Comparison of ENCODE assay signal across 13 cellular contexts in the genomic region with DNA sequence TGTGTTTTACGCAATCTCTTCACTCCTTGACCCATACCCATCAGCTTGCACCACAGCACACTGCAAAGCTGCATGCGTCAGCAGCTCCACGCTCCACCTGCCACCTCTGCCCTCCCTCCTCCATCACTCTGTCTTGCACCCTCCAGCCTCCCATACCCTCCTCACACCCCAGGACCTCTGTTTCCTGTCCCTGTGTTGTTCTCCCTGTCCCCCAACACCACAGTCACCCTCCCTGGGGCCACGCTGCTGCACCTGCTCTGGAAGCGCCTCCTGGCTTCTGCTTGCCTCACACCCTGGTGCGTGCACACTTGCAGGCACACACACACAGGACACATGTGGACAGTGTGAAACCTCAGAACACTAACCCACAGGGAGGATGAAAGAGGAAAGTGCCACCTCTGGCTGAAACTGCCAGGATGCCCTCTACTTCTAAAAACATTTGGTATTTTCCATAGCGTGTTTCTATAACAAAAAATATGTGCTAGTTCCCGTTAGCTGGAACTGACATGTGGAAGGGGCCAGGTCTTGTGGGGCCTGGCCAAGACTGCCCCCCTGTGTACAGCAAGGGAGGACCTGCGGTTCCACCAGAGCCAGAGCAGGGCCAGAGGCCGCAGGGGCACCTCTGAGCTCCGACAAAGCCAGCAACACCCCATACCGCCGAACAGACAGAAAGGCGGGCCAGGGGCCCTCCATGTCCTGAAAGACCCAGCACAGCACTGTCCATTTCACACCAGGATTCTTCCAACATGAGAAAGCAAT. TPM values are rescaled to one million over a fixed set of nuclear protein-coding genes. Genes with fewer than 3 reads are reported as not detected.
DNase-seq lines count a peak whose midpoint lies in the region; ATAC-seq, FAIRE-seq and TF ChIP-seq lines count a peak whose summit lies in the region.
"Had no signal": no experiment of that assay in that cellular context is flagged by ENCODE, and none has a peak within 500 bp of the region (broad histone marks: within the 10 kb centered on the region; RNA-seq: fewer than 3 reads in every experiment).

No MANE protein-coding gene starts in this region.

- peaks cover 8% of the 10 kb centered on the region for H3K79me1 ChIP-seq in H1 (ENCODE audit: low read depth, low read length)

- CTCF ChIA-PET in activated naive CD4-positive, alpha-beta T cell treated with anti-CD3 and anti-CD28 coated beads, Interleukin-2, amount 10 ng/mL, durations not matched to agents 7 days and 5 days (lab: Charles Lee) = interaction anchor here (0.7 to 1.5 kb wide), 2 partner anchors 11 to 61 kb away, joined by 3 to 4 read pairs; no protein-coding TSS in a partner anchor
- CTCF ChIA-PET in activated naive CD4-positive, alpha-beta T cell treated with anti-CD3 and anti-CD28 coated beads for 36 hours (lab: Charles Lee) = no interaction called here
- CTCF ChIA-PET in H1 (lab: Charles Lee; ENCODE audit: partially characterized antibody) = interaction anchor here (0.5 to 3.9 kb wide), 21 partner anchors 9 to 1555 kb away, joined by 3 to 12 read pairs (median 4); no protein-coding TSS in a partner anchor

- intact Hi-C loops in activated naive CD4-positive, alpha-beta T cell treated with anti-CD3 and anti-CD28 coated beads for 36 hours (cut with micrococcal nuclease) = no loop called here
- intact Hi-C loops in aorta (cut with DNase I) = no loop called here
- intact Hi-C loops in posterior cingulate gyrus (cut with DNase I) = no loop called here

- no peaks in the 10 kb centered on the region for H3K27me3 Mint-ChIP-seq in activated naive CD4-positive, alpha-beta T cell treated with anti-CD3 and anti-CD28 coated beads, Interleukin-2, amount 10 ng/mL, durations not matched to agents 7 days and 5 days
- no peaks in the 10 kb centered on the region for H3K27me3 Mint-ChIP-seq in activated naive CD4-positive, alpha-beta T cell treated with anti-CD3 and anti-CD28 coated beads for 36 hours (ENCODE audit: low read depth)

- no peak for TF ChIP-seq POLR2A in H1 (IDR thresholded peaks at IDR 0.05; ENCODE audit: control extremely low read depth in 1 of 2, low read depth in 2 of 2, low read length in 2 of 2)

- H3K23ac ChIP-seq in H1 (ENCODE audit: insufficient read length) = no peak overlapping the region

- H3K9me3 ChIP-seq in SJCRH30 (replicated peaks) (no peaks in the 10 kb centered on the region), H1 (ENCODE audit: insufficient read depth in 2 of 2, low read depth in 1 of 2, low read length in 1 of 2) (no peaks in the 10 kb centered on the region), aorta (ENCODE audit: control insufficient read depth, low read length) (no peaks in the 10 kb centered on the region)

- H3K27me3 ChIP-seq in SJCRH30 (no peaks in the 10 kb centered on the region), H1 (replicated peaks in 1 of 4; ENCODE audit: control insufficient read depth in 3 of 4, extremely low read depth in 1 of 4, insufficient read depth in 3 of 4, low read length in 3 of 4) (no peaks in the 10 kb centered on the region), aorta (ENCODE audit: control insufficient read depth in 1 of 2, insufficient read depth in 2 of 2, low read length in 1 of 2) (no peaks in the 10 kb centered on the region)

- peak; percentile 27 to 42 (median 41); a peak in 3 of 4 replicates for TF ChIP-seq CTCF in H1 (IDR thresholded peaks at IDR 0.05; ENCODE audit: control extremely low read depth in 1 of 3, insufficient read depth in 1 of 3, low read depth in 1 of 3, low read length in 3 of 3)

- no peak overlapping the region for H3K4me3 Mint-ChIP-seq in activated naive CD4-positive, alpha-beta T cell treated with anti-CD3 and anti-CD28 coated beads, Interleukin-2, amount 10 ng/mL, durations not matched to agents 7 days and 5 days
- H3K4me3 Mint-ChIP-seq in activated naive CD4-positive, alpha-beta T cell treated with anti-CD3 and anti-CD28 coated beads for 36 hours = no peak overlapping the region
- H3K4me3 Mint-ChIP-seq in stimulated activated effector memory CD8-positive, alpha-beta T cell treated with anti-CD3 and anti-CD28 coated beads, Interleukin-12 subunit alpha, Interleukin-12 subunit beta, amount 100 ng/mL, for 72 hours = peak overlapping the region; percentile 56

- H3K56ac ChIP-seq in H1 (replicated peaks; ENCODE audit: insufficient read length, low read depth, low read length) = no peak overlapping the region

- no peaks in the 10 kb centered on the region for H3K9me3 Mint-ChIP-seq in activated naive CD4-positive, alpha-beta T cell treated with anti-CD3 and anti-CD28 coated beads, Interleukin-2, amount 10 ng/mL, durations not matched to agents 7 days and 5 days
- H3K9me3 Mint-ChIP-seq in activated naive CD4-positive, alpha-beta T cell treated with anti-CD3 and anti-CD28 coated beads for 36 hours = no peaks in the 10 kb centered on the region
- H3K9me3 Mint-ChIP-seq in stimulated activated effector memory CD8-positive, alpha-beta T cell treated with anti-CD3 and anti-CD28 coated beads, Interleukin-12 subunit alpha, Interleukin-12 subunit beta, amount 100 ng/mL, for 72 hours = no peaks in the 10 kb centered on the region

- no peak overlapping the region for H2BK12ac ChIP-seq in H1 (ENCODE audit: low read depth, low read length)

- H3K4me3 ChIP-seq in SJCRH30 (no peak overlapping the region), H1 (ENCODE audit: extremely low read depth in 1 of 4, insufficient read depth in 2 of 4, low read depth in 3 of 4, low read length in 4 of 4) (no peak overlapping the region), aorta (ENCODE audit: low read length in 2 of 2) (no peak overlapping the region)

- peaks cover 0 to 23% of the 10 kb centered on the region in 2 experiments; a peak in 2 of 4 replicates for H3K79me2 ChIP-seq in H1 (ENCODE audit: control insufficient read depth in 1 of 2, insufficient read depth in 2 of 2, low read length in 2 of 2)

- peak overlapping the region; percentile 28; the same call in 1 of the 2 replicates for H4K8ac ChIP-seq in H1 (ENCODE audit: extremely low read depth, insufficient read depth, low read length)

- H3K9ac ChIP-seq in H1 (replicated peaks in 1 of 4; ENCODE audit: extremely low read depth in 1 of 4, low read depth in 3 of 4, low read length in 3 of 4) = no peak overlapping the region

- H3K36me3 ChIP-seq in SJCRH30 = no peaks in the 10 kb centered on the region
- H3K36me3 ChIP-seq in H1 (ENCODE audit: control insufficient read depth in 2 of 4, insufficient read depth in 4 of 4, low read length in 3 of 4) = no peaks in the 10 kb centered on the region
- H3K36me3 ChIP-seq in aorta (ENCODE audit: control insufficient read depth in 1 of 2, insufficient read depth in 2 of 2, low read length in 1 of 2) = no peaks in the 10 kb centered on the region

- no peak overlapping the region for H4K91ac ChIP-seq in H1 (replicated peaks; ENCODE audit: insufficient read length, low read length)

- H2BK5ac ChIP-seq in H1 (ENCODE audit: low read depth, low read length) = peak overlapping the region; percentile 52; the same call in 1 of the 2 replicates

- no peak overlapping the region for H4K5ac ChIP-seq in H1 (ENCODE audit: insufficient read length, low read depth, low read length)

- H3K27ac Mint-ChIP-seq in activated naive CD4-positive, alpha-beta T cell treated with anti-CD3 and anti-CD28 coated beads, Interleukin-2, amount 10 ng/mL, durations not matched to agents 7 days and 5 days = peak overlapping the region; percentile 49
- H3K27ac Mint-ChIP-seq in activated naive CD4-positive, alpha-beta T cell treated with anti-CD3 and anti-CD28 coated beads for 36 hours = no peak overlapping the region
- peak overlapping the region; percentile 74 for H3K27ac Mint-ChIP-seq in stimulated activated effector memory CD8-positive, alpha-beta T cell treated with anti-CD3 and anti-CD28 coated beads, Interleukin-12 subunit alpha, Interleukin-12 subunit beta, amount 100 ng/mL, for 72 hours

- no peak overlapping the region for H2BK15ac ChIP-seq in H1 (ENCODE audit: low read length)

- H3K27ac ChIP-seq in SJCRH30 (no peak overlapping the region), H1 (ENCODE audit: low read depth, low read length) (no peak overlapping the region), aorta (ENCODE audit: low read depth in 1 of 2, low read length in 2 of 2) (no peak overlapping the region)

- H2AFZ ChIP-seq in H1 (ENCODE audit: low read length) = no peak overlapping the region

- WGBS in H1 (ENCODE audit: extremely low coverage in 1 of 2, insufficient coverage in 1 of 2, insufficient read length in 1 of 2, insufficient replicate concordance in 2 of 2, low coverage in 1 of 2, low lambda C conversion rate in 2 of 2, missing lambda C conversion rate in 1 of 2), 2 experiments = 84% methylated on average over 14 of the region's 14 CpGs; no CpG with 5 or more reads in 1 of the 2 experiments
- 71 to 80% methylated on average over 14 of the region's 14 CpGs for WGBS in aorta, 2 donors

- 0 out of 2 replicates have a peak overlapping the region, but pooled peaks have one; percentile 65 for H2AK5ac ChIP-seq in H1 (ENCODE audit: low read depth, low read length)

- no peak overlapping the region for H3K4me2 ChIP-seq in H1 (ENCODE audit: insufficient read depth in 1 of 2, low read depth in 2 of 2, low read length in 2 of 2)

- no peak for TF ChIP-seq EP300 in H1 (IDR thresholded peaks at IDR 0.05; ENCODE audit: borderline replicate concordance in 1 of 2, low read depth in 2 of 2, low read length in 2 of 2)

- H3K4me1 ChIP-seq in SJCRH30 (no peaks in the 10 kb centered on the region), H1 (replicated peaks in 1 of 4; ENCODE audit: control insufficient read depth in 3 of 4, insufficient read depth in 4 of 4, low read length in 3 of 4) (0 out of 7 replicates have a peak, but pooled peaks cover 0 to 2% (median 0%) of the 10 kb centered on the region in 4 experiments), aorta (ENCODE audit: control insufficient read depth in 1 of 2, insufficient read depth in 2 of 2, low read length in 2 of 2) (no peaks in the 10 kb centered on the region)

- POLR2A ChIA-PET in H1 (lab: Charles Lee; ENCODE audit: partially characterized antibody) = no interaction called here

- peak; percentile 52 for ATAC-seq in stimulated activated effector memory CD8-positive, alpha-beta T cell treated with anti-CD3 and anti-CD28 coated beads, Interleukin-12 subunit alpha, Interleukin-12 subunit beta, amount 100 ng/mL, for 72 hours
- ATAC-seq in aorta (ENCODE audit: low FRiP score) (no peak), GM21360 (IDR thresholded peaks at IDR 0.05; ENCODE audit: unreplicated experiment) (no peak)
- ATAC-seq: left cardiac atrium had no signal

- no peaks in the 10 kb centered on the region for H3K23me2 ChIP-seq in H1 (ENCODE audit: low read depth, low read length)

- 0 out of 2 replicates have a peak overlapping the region, but pooled peaks have one; percentile 18 for H2BK20ac ChIP-seq in H1 (ENCODE audit: low read length)

- peaks cover 52% of the 10 kb centered on the region for H3K4me1 Mint-ChIP-seq in activated naive CD4-positive, alpha-beta T cell treated with anti-CD3 and anti-CD28 coated beads, Interleukin-2, amount 10 ng/mL, durations not matched to agents 7 days and 5 days
- peaks cover 36% of the 10 kb centered on the region for H3K4me1 Mint-ChIP-seq in activated naive CD4-positive, alpha-beta T cell treated with anti-CD3 and anti-CD28 coated beads for 36 hours (ENCODE audit: low read depth)
- peaks cover 64% of the 10 kb centered on the region for H3K4me1 Mint-ChIP-seq in stimulated activated effector memory CD8-positive, alpha-beta T cell treated with anti-CD3 and anti-CD28 coated beads, Interleukin-12 subunit alpha, Interleukin-12 subunit beta, amount 100 ng/mL, for 72 hours

- H2BK120ac ChIP-seq in H1 (replicated peaks; ENCODE audit: low read depth, low read length) = no peak overlapping the region

- H3K4ac ChIP-seq in H1 (replicated peaks; ENCODE audit: insufficient read length, low read depth, low read length) = no peak overlapping the region

- no peak overlapping the region for H3K14ac ChIP-seq in H1 (ENCODE audit: insufficient read length)

- FAIRE-seq in H1 (lab: Jason Lieb, UNC) = no peak

- peaks cover 4 to 26% of the 10 kb centered on the region in 2 experiments for H4K20me1 ChIP-seq in H1 (replicated peaks in 1 of 2; ENCODE audit: control insufficient read depth in 1 of 2, insufficient read depth in 2 of 2, low read length in 2 of 2)

- no peak overlapping the region for H3K18ac ChIP-seq in H1 (ENCODE audit: extremely low read depth, low read length)

- H3K36me3 Mint-ChIP-seq in activated naive CD4-positive, alpha-beta T cell treated with anti-CD3 and anti-CD28 coated beads, Interleukin-2, amount 10 ng/mL, durations not matched to agents 7 days and 5 days = peaks cover 3% of the 10 kb centered on the region
- H3K36me3 Mint-ChIP-seq in activated naive CD4-positive, alpha-beta T cell treated with anti-CD3 and anti-CD28 coated beads for 36 hours (ENCODE audit: low read depth) = no peaks in the 10 kb centered on the region
- H3K36me3 Mint-ChIP-seq in stimulated activated effector memory CD8-positive, alpha-beta T cell treated with anti-CD3 and anti-CD28 coated beads, Interleukin-12 subunit alpha, Interleukin-12 subunit beta, amount 100 ng/mL, for 72 hours = peaks cover 8% of the 10 kb centered on the region

- peak; percentile 41 to 53 for TF ChIP-seq RAD21 in H1 (IDR thresholded peaks at IDR 0.05 in 1 of 2, conservative IDR thresholded peaks at IDR 0.05 in 1 of 2; ENCODE audit: low read depth in 2 of 2, low read length in 2 of 2)

- DNase-seq in activated naive CD4-positive, alpha-beta T cell treated with anti-CD3 and anti-CD28 coated beads, Interleukin-2, amount 10 ng/mL, durations not matched to agents 7 days and 5 days = no peak
- DNase-seq in activated naive CD4-positive, alpha-beta T cell treated with anti-CD3 and anti-CD28 coated beads for 36 hours = no peak
- DNase-seq in SJCRH30 = peak; percentile 36 to 38
- no peak for DNase-seq in H1 (ENCODE audit: low read depth in 1 of 2, low spot score in 2 of 2)
- DNase-seq in stimulated activated effector memory CD8-positive, alpha-beta T cell treated with anti-CD3 and anti-CD28 coated beads, Interleukin-12 subunit alpha, Interleukin-12 subunit beta, amount 100 ng/mL, for 72 hours (ENCODE audit: low spot score in 2 of 2) = no peak
- no peak for DNase-seq in aorta
- DNase-seq in posterior cingulate gyrus = no peak
- DNase-seq: activated naive CD4-positive, alpha-beta T cell treated with anti-CD3 and anti-CD28 coated beads, Interleukin-2, amount 50 U/mL, for 16 hours; foreskin melanocyte; left cardiac atrium; NCI-H69; SHP77 treated with DMSO at 0.1 percent for 48 hours had no signal

RNA-seq across cellular contexts. Expression of a gene that starts 10.0 kb away (rescaled TPM):
- total RNA-seq in activated naive CD4-positive, alpha-beta T cell treated with anti-CD3 and anti-CD28 coated beads for 36 hours = 10 to 100 TPM; 20.6 to 23.4 TPM
- 29.3 and 31.4 TPM in 2 replicates for total RNA-seq in SJCRH30 (2014; rRNA removed; shearing (Covaris generic))
- 18.3 and 18.5 TPM in 2 replicates for total RNA-seq in H1 (2021; fragmentation: NEBNext Ultra II Directional; extraction: Animal tissue kit (Norgen Biotek cat#: 25700))
- polyA plus RNA-seq in H1 (2011; rRNA removed) (7.7 and 12.5 TPM in 2 replicates), aorta (10 to 100 TPM in 1 of 2 donors, 1 to 10 TPM in 1; 7.1 to 34.1 TPM)
- polyA plus RNA-seq in H1 (2011; cell fraction: cytosol; rRNA removed) = 11.1 TPM
- polyA plus RNA-seq in H1 (2011; cell fraction: nucleus; rRNA removed) = 32.8 TPM
- 11.4 to 15.6 TPM (median 13.1 TPM) in 4 replicates for polyA plus RNA-seq in H1 (2012, experiment 1 of 2)
- 7.8 TPM for polyA plus RNA-seq in H1 (2012, experiment 2 of 2)
- 9.6 TPM for polyA plus RNA-seq in H1 (2013, experiment 1 of 2)
- 8.4 TPM for polyA plus RNA-seq in H1 (2013, experiment 2 of 2)
- polyA minus RNA-seq in H1 (2011; rRNA and poly(A)+ RNA removed) = 10.3 and 11.4 TPM in 2 replicates
- 15.4 TPM for polyA minus RNA-seq in H1 (2011; cell fraction: cytosol; rRNA and poly(A)+ RNA removed)
- 35.1 TPM for polyA minus RNA-seq in H1 (2011; cell fraction: nucleus; rRNA and poly(A)+ RNA removed)
- 10 to 100 TPM; 25.2 to 44.3 TPM for total RNA-seq in aorta

RNA-seq across cellular contexts. Expression of a gene that starts 23.8 kb away (rescaled TPM):
- total RNA-seq in activated naive CD4-positive, alpha-beta T cell treated with anti-CD3 and anti-CD28 coated beads for 36 hours = 10 to 100 TPM; 25.1 to 29.6 TPM
- total RNA-seq in SJCRH30 (2014; rRNA removed; shearing (Covaris generic)) = 33.4 and 43.4 TPM in 2 replicates
- total RNA-seq in H1 (2021; fragmentation: NEBNext Ultra II Directional; extraction: Animal tissue kit (Norgen Biotek cat#: 25700)) = 62.3 and 62.8 TPM in 2 replicates
- polyA plus RNA-seq in H1 (2011; rRNA removed) = 38.0 and 65.4 TPM in 2 replicates
- 57.3 TPM for polyA plus RNA-seq in H1 (2011; cell fraction: cytosol; rRNA removed)
- polyA plus RNA-seq in H1 (2011; cell fraction: nucleus; rRNA removed) = 306 TPM
- polyA plus RNA-seq in H1 (2012, experiment 1 of 2) = 54.5 to 72.8 TPM (median 68.7 TPM) in 4 replicates
- 42.3 TPM for polyA plus RNA-seq in H1 (2012, experiment 2 of 2)
- 35.8 TPM for polyA plus RNA-seq in H1 (2013, experiment 1 of 2)
- 33.2 TPM for polyA plus RNA-seq in H1 (2013, experiment 2 of 2)
- 28.2 and 33.0 TPM in 2 replicates for polyA minus RNA-seq in H1 (2011; rRNA and poly(A)+ RNA removed)
- 49.0 TPM for polyA minus RNA-seq in H1 (2011; cell fraction: cytosol; rRNA and poly(A)+ RNA removed)
- 88.7 TPM for polyA minus RNA-seq in H1 (2011; cell fraction: nucleus; rRNA and poly(A)+ RNA removed)
- total RNA-seq in aorta = 10 to 100 TPM; 71.3 to 98.5 TPM
- polyA plus RNA-seq in aorta = 100 to 1,000 TPM in 1 of 2 donors, 10 to 100 TPM in 1; 17.2 to 140 TPM

RNA-seq across cellular contexts. Expression of a gene that starts 42.4 kb away (rescaled TPM):
- total RNA-seq in activated naive CD4-positive, alpha-beta T cell treated with anti-CD3 and anti-CD28 coated beads for 36 hours = 10 to 100 TPM; 24.6 to 25.6 TPM
- not detected in 2 replicates for total RNA-seq in SJCRH30 (2014; rRNA removed; shearing (Covaris generic))
- total RNA-seq in H1 (2021; fragmentation: NEBNext Ultra II Directional; extraction: Animal tissue kit (Norgen Biotek cat#: 25700)) = 10.2 and 11.6 TPM in 2 replicates
- 9.8 and 10.1 TPM in 2 replicates for polyA plus RNA-seq in H1 (2011; rRNA removed)
- 9.4 TPM for polyA plus RNA-seq in H1 (2011; cell fraction: cytosol; rRNA removed)
- polyA plus RNA-seq in H1 (2011; cell fraction: nucleus; rRNA removed) = 16.1 TPM
- 7.2 to 14.6 TPM (median 12.4 TPM) in 4 replicates for polyA plus RNA-seq in H1 (2012, experiment 1 of 2)
- polyA plus RNA-seq in H1 (2012, experiment 2 of 2) = 13.7 TPM
- 8.8 TPM for polyA plus RNA-seq in H1 (2013, experiment 1 of 2)
- polyA plus RNA-seq in H1 (2013, experiment 2 of 2) = 8.2 TPM
- 5.8 and 7.9 TPM in 2 replicates for polyA minus RNA-seq in H1 (2011; rRNA and poly(A)+ RNA removed)
- polyA minus RNA-seq in H1 (2011; cell fraction: cytosol; rRNA and poly(A)+ RNA removed) = 5.8 TPM
- polyA minus RNA-seq in H1 (2011; cell fraction: nucleus; rRNA and poly(A)+ RNA removed) = 4.4 TPM
- 10 to 100 TPM; 39.1 to 40.4 TPM for total RNA-seq in aorta
- 10 to 100 TPM; 45.2 to 99.4 TPM for polyA plus RNA-seq in aorta

Comparison
In these comparisons a context has a peak if more than half of its experiments do, and no peak if none do; other contexts are left out.
1. DNase-seq: peak in SJCRH30 (2 of 2); none in activated naive CD4-positive, alpha-beta T cell treated with anti-CD3 and anti-CD28 coated beads, Interleukin-2, amount 10 ng/mL, durations not matched to agents 7 days and 5 days (single experiment), activated naive CD4-positive, alpha-beta T cell treated with anti-CD3 and anti-CD28 coated beads for 36 hours (single experiment), H1 (0 of 2), stimulated activated effector memory CD8-positive, alpha-beta T cell treated with anti-CD3 and anti-CD28 coated beads, Interleukin-12 subunit alpha, Interleukin-12 subunit beta, amount 100 ng/mL, for 72 hours (0 of 2), aorta (0 of 2) and posterior cingulate gyrus (0 of 10).
2. RNA of a gene that starts 42.4 kb away (total RNA-seq): 39.1 to 40.4 TPM in aorta, 24.6 to 25.6 TPM in activated naive CD4-positive, alpha-beta T cell treated with anti-CD3 and anti-CD28 coated beads for 36 hours and 10.2 to 11.6 TPM in H1; not detected in SJCRH30; every median in the first group is over 10 times any median in the second.